ENCODE assay signal across 17 cellular contexts in genomic region chr4:5784021-5784420, GRCh38.
A peak's percentile ranks its signal among the peaks of the same experiment; 100 is the strongest.
DNase-seq lines count a peak whose midpoint lies in the region; FAIRE-seq and TF ChIP-seq lines count a peak whose summit lies in the region.
"Had no signal": no experiment of that assay in that cellular context is flagged by ENCODE, and none has a peak within 500 bp of the region (broad histone marks: within the 10 kb centered on the region; RNA-seq: fewer than 3 reads in every experiment).

No MANE protein-coding gene starts in this region.

- TF ChIP-seq CTCF in HFFc6 (IDR thresholded peaks at IDR 0.05) (no peak), type B pancreatic cell (conservative IDR thresholded peaks at IDR 0.05) (no peak)

- peaks cover 43% of the 10 kb centered on the region for H3K4me1 Mint-ChIP-seq in HFFc6 (ENCODE audit: low read depth)
- no peaks in the 10 kb centered on the region for H3K4me1 Mint-ChIP-seq in type B pancreatic cell (ENCODE audit: unreplicated experiment)
- H3K4me1 Mint-ChIP-seq: CD14-positive monocyte; CD4-positive, alpha-beta memory T cell had no signal

- H3K9me3 Mint-ChIP-seq in HFFc6 (no peaks in the 10 kb centered on the region), type B pancreatic cell (no peaks in the 10 kb centered on the region)

- H3K27ac ChIP-seq in small intestine (ENCODE audit: low read depth in 1 of 2, low read length in 1 of 2), result no peak overlapping the region
- H3K27ac ChIP-seq: BLaER1 had no signal

- WGBS in small intestine, 3 donors, result 74 to 88% (median 77%) methylated on average over 6 of the region's 6 CpGs

- no peaks in the 10 kb centered on the region for H3K36me3 ChIP-seq in small intestine (ENCODE audit: control insufficient read depth in 2 of 2, insufficient read depth in 2 of 2, low read length in 2 of 2)

- H3K27me3 Mint-ChIP-seq in HFFc6 (ENCODE audit: insufficient read depth), result peaks cover 3% of the 10 kb centered on the region; the same call in 1 of the 2 replicates
- no peaks in the 10 kb centered on the region for H3K27me3 Mint-ChIP-seq in type B pancreatic cell

- no peaks in the 10 kb centered on the region for H3K27me3 ChIP-seq in small intestine (ENCODE audit: control insufficient read depth in 2 of 2, insufficient read depth in 2 of 2, low read length in 2 of 2)
- H3K27me3 ChIP-seq: BLaER1 had no signal

- peaks cover 60% of the 10 kb centered on the region for H3K36me3 Mint-ChIP-seq in HFFc6 (ENCODE audit: low read depth)
- H3K36me3 Mint-ChIP-seq in type B pancreatic cell, result peaks cover 49% of the 10 kb centered on the region
- H3K36me3 Mint-ChIP-seq: CD14-positive monocyte; CD4-positive, alpha-beta memory T cell had no signal

- peak; percentile 12 for DNase-seq in activated CD8-positive, alpha-beta memory T cell treated with anti-CD3 and anti-CD28 coated beads, Interleukin-2, amount 50 U/mL, for 48 hours
- DNase-seq in activated CD8-positive, alpha-beta memory T cell treated with anti-CD3 and anti-CD28 coated beads, Interleukin-2, amount 50 U/mL, for 4 hours, result no peak
- DNase-seq in HFFc6 (no peak), mesenteric fat pad (ENCODE audit: low spot score) (peak; percentile 28), type B pancreatic cell (ENCODE audit: extremely low spot score, unreplicated experiment) (peak; percentile 36), small intestine (no peak)
- no peak for DNase-seq in NK-92 treated with Interleukin-12 subunit alpha and Interleukin-12 subunit beta, amount 100 ng/mL, for 24 hours (lab: John Stamatoyannopoulos, UW)
- DNase-seq in stimulated activated CD4-positive, alpha-beta T cell treated with anti-CD3 and anti-CD28 coated beads, Interleukin-12 subunit alpha, Interleukin-12 subunit beta, amount 100 ng/mL, for 4 hours, result no peak
- DNase-seq: 8988T; CD4-positive, alpha-beta memory T cell; DMS79 treated with DMSO at 0.1 percent for 48 hours; GOT3; H7 had no signal

- H3K4me3 Mint-ChIP-seq in HFFc6 (no peak overlapping the region), type B pancreatic cell (no peak overlapping the region)
- H3K4me3 Mint-ChIP-seq: CD14-positive monocyte; CD4-positive, alpha-beta memory T cell had no signal

- H3K9me3 ChIP-seq in small intestine (ENCODE audit: control insufficient read depth, low read depth), result no peaks in the 10 kb centered on the region
- H3K9me3 ChIP-seq: BLaER1 had no signal

- no peaks in the 10 kb centered on the region for H3K4me1 ChIP-seq in small intestine (ENCODE audit: control insufficient read depth in 2 of 2, insufficient read depth in 1 of 2, low read depth in 1 of 2, low read length in 1 of 2)
- H3K4me1 ChIP-seq: BLaER1 had no signal

- H3K4me3 ChIP-seq in small intestine (ENCODE audit: low read depth in 1 of 2, low read length in 2 of 2), result no peak overlapping the region
- H3K4me3 ChIP-seq: BLaER1, GM12878 had no signal

- FAIRE-seq in small intestine (lab: Jason Lieb, UNC), result no peak
- FAIRE-seq: GM12878, HepG2 had no signal

- H3K27ac Mint-ChIP-seq in HFFc6, result 0 out of 2 replicates have a peak overlapping the region, but pooled peaks have one; percentile 29
- no peak overlapping the region for H3K27ac Mint-ChIP-seq in type B pancreatic cell
- H3K27ac Mint-ChIP-seq: CD14-positive monocyte; CD4-positive, alpha-beta memory T cell had no signal

Comparison
In these comparisons a context has a peak if more than half of its experiments do, and no peak if none do; other contexts are left out.
1. DNase-seq: peak in activated CD8-positive, alpha-beta memory T cell treated with anti-CD3 and anti-CD28 coated beads, Interleukin-2, amount 50 U/mL, for 48 hours (single experiment), mesenteric fat pad (single experiment) and type B pancreatic cell (single experiment); none in activated CD8-positive, alpha-beta memory T cell treated with anti-CD3 and anti-CD28 coated beads, Interleukin-2, amount 50 U/mL, for 4 hours (single experiment), HFFc6 (single experiment), NK-92 treated with Interleukin-12 subunit alpha and Interleukin-12 subunit beta, amount 100 ng/mL, for 24 hours (single experiment), small intestine (single experiment) and stimulated activated CD4-positive, alpha-beta T cell treated with anti-CD3 and anti-CD28 coated beads, Interleukin-12 subunit alpha, Interleukin-12 subunit beta, amount 100 ng/mL, for 4 hours (single experiment).